In the genomic region with DNA sequence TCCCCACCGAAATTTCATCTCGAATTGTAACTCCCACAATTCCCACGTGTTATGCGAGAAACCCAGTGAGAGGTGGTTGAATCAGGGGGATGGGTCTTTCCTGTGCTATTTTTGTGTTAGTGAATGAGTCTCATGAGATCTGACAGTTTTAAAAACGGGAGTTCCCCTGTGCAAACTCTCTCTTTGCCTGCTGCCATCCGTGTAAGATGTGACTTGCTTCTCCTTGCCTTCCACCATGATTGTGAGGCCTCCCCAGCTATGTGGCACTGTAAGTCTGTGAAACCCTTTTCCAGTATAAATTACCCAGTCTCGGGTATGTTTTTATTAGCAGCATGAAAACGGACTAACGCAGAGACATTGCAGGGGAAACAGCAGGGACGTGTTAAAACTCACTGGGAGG, we compare ENCODE assay signal across 27 cellular contexts. TPM values are rescaled to one million over a fixed set of nuclear protein-coding genes. Genes with fewer than 3 reads are reported as not detected.
DNase-seq lines count a peak whose midpoint lies in the region; ATAC-seq, FAIRE-seq and TF ChIP-seq lines count a peak whose summit lies in the region.
"Had no signal": no experiment of that assay in that cellular context is flagged by ENCODE, and none has a peak within 500 bp of the region (broad histone marks: within the 10 kb centered on the region; RNA-seq: fewer than 3 reads in every experiment).

No MANE protein-coding gene starts in this region.

- whole genome bisulfite sequencing in HepG2 (ENCODE audit: low lambda C conversion rate): 51% methylated on average over 10 of the region's 10 CpGs
- 75% methylated on average over 10 of the region's 10 CpGs for WGBS in right lobe of liver (ENCODE audit: insufficient coverage, low coverage, low lambda C conversion rate, missing lambda C conversion rate)

- no peak for TF ChIP-seq EP300 in HepG2 (IDR thresholded peaks at IDR 0.05; ENCODE audit: low read depth in 2 of 2, low read length in 2 of 2)
- no peak for TF ChIP-seq EP300 in HepG2 (CRISPR knock-in tag; IDR thresholded peaks at IDR 0.05; ENCODE audit: borderline replicate concordance)

- H3K9me3 Mint-ChIP-seq in activated CD4-positive, alpha-beta T cell treated with anti-CD3 and anti-CD28 coated beads, Interleukin-2, amount 10 ng/mL, durations not matched to agents 7 days and 5 days: peaks cover 4% of the 10 kb centered on the region
- H3K9me3 Mint-ChIP-seq: CD4-positive, CD25-positive, alpha-beta regulatory T cell; CD8-positive, alpha-beta memory T cell had no signal

- H3K36me3 ChIP-seq in HepG2 (replicated peaks in 1 of 2; ENCODE audit: control insufficient read depth in 1 of 2, insufficient read depth in 2 of 2, low read length in 2 of 2) (no peaks in the 10 kb centered on the region), right lobe of liver (no peaks in the 10 kb centered on the region)
- H3K36me3 ChIP-seq: BE2C had no signal

- H3K4me3 Mint-ChIP-seq in activated CD4-positive, alpha-beta T cell treated with anti-CD3 and anti-CD28 coated beads, Interleukin-2, amount 10 ng/mL, durations not matched to agents 7 days and 5 days: no peak overlapping the region
- H3K4me3 Mint-ChIP-seq: CD14-positive monocyte; CD4-positive, alpha-beta memory T cell; CD4-positive, CD25-positive, alpha-beta regulatory T cell; CD8-positive, alpha-beta memory T cell had no signal

- TF ChIP-seq POLR2A in HepG2 (IDR thresholded peaks at IDR 0.05; ENCODE audit: insufficient read depth in 1 of 2, low read depth in 2 of 2, low read length in 2 of 2) (no peak), right lobe of liver (IDR thresholded peaks at IDR 0.05) (no peak)

- no peaks in the 10 kb centered on the region for H3K36me3 Mint-ChIP-seq in activated CD4-positive, alpha-beta T cell treated with anti-CD3 and anti-CD28 coated beads, Interleukin-2, amount 10 ng/mL, durations not matched to agents 7 days and 5 days (ENCODE audit: low read depth)
- H3K36me3 Mint-ChIP-seq: CD14-positive monocyte; CD4-positive, alpha-beta memory T cell; CD4-positive, CD25-positive, alpha-beta regulatory T cell; CD8-positive, alpha-beta memory T cell had no signal

- no peaks in the 10 kb centered on the region for H3K27me3 Mint-ChIP-seq in activated CD4-positive, alpha-beta T cell treated with anti-CD3 and anti-CD28 coated beads, Interleukin-2, amount 10 ng/mL, durations not matched to agents 7 days and 5 days
- H3K27me3 Mint-ChIP-seq: CD4-positive, alpha-beta memory T cell had no signal

- no peaks in the 10 kb centered on the region for H4K20me1 ChIP-seq in HepG2 (ENCODE audit: insufficient read depth, low read length)
- H4K20me1 ChIP-seq: BLaER1 treated with 17β-estradiol and CSF1 and Interleukin-3, amounts not matched to agents 10 nM and 100 nM had no signal

- CTCF ChIA-PET in HepG2 (lab: Yijun Ruan, JAX; ENCODE audit: low intra/inter-chr PET ratio, low total read pairs): no interaction called here
- CTCF ChIA-PET in activated CD4-positive, alpha-beta T cell treated with anti-CD3 and anti-CD28 coated beads, Interleukin-2, amount 10 ng/mL, durations not matched to agents 7 days and 5 days (lab: Charles Lee): no interaction called here

- H3K4me2 ChIP-seq in HepG2 (ENCODE audit: low read depth, low read length): no peak overlapping the region

- no peak for TF ChIP-seq RAD21 in HepG2 (CRISPR knock-in tag; IDR thresholded peaks at IDR 0.05)

- H3K27me3 ChIP-seq in HepG2 (ENCODE audit: control insufficient read depth in 1 of 2, insufficient read depth in 2 of 2, low read length in 2 of 2): peaks cover 0 to 12% of the 10 kb centered on the region in 2 experiments; a peak in 1 of 5 replicates
- no peaks in the 10 kb centered on the region for H3K27me3 ChIP-seq in right lobe of liver
- H3K27me3 ChIP-seq: BE2C; BLaER1 treated with 17β-estradiol and CSF1 and Interleukin-3, amounts not matched to agents 10 nM and 100 nM had no signal

- BruUV-seq in HepG2 (replicated peaks; lab: Mats Ljungman, UMichigan): no TSS peak

- in situ Hi-C loops in HepG2 (cut with HindIII; ENCODE audit: extremely low pct_ligation_motif_present, low pct_unique_long_range_greater_than_20kb): no loop called here

- DNase-seq in HepG2 (ENCODE audit: low spot score) (no peak), right lobe of liver (no peak)
- DNase-seq in activated CD4-positive, alpha-beta T cell treated with anti-CD3 and anti-CD28 coated beads, Interleukin-2, amount 10 ng/mL, durations not matched to agents 7 days and 5 days: no peak
- DNase-seq: 8988T; ACHN; BE2C; CD4-positive, alpha-beta memory T cell; CD4-positive, CD25-positive, alpha-beta regulatory T cell; CD8-positive, alpha-beta memory T cell; COR-L47; DMS 273 treated with DMSO at 0.1 percent for 48 hours; DMS153; DMS53; DMS79; DND-41; EL; GDM1 had no signal

- H3K27ac ChIP-seq in HepG2 (ENCODE audit: extremely low read length, insufficient read depth, low read length) (no peak overlapping the region), right lobe of liver (no peak overlapping the region), C4-2B (peak overlapping the region; percentile 77; the same call in 1 of the 2 replicates)

- H3K4me1 Mint-ChIP-seq in activated CD4-positive, alpha-beta T cell treated with anti-CD3 and anti-CD28 coated beads, Interleukin-2, amount 10 ng/mL, durations not matched to agents 7 days and 5 days: peaks cover 11% of the 10 kb centered on the region
- H3K4me1 Mint-ChIP-seq: CD4-positive, alpha-beta memory T cell; CD4-positive, CD25-positive, alpha-beta regulatory T cell had no signal

- no peak overlapping the region for H3K9ac ChIP-seq in HepG2 (ENCODE audit: insufficient read depth, low read depth, low read length)
- H3K9ac ChIP-seq: BLaER1 treated with 17β-estradiol and CSF1 and Interleukin-3, amounts not matched to agents 10 nM and 100 nM had no signal

- H2AFZ ChIP-seq in HepG2 (ENCODE audit: low read length): no peak overlapping the region

- H3K9me3 ChIP-seq in HepG2 (ENCODE audit: low read length): no peaks in the 10 kb centered on the region
- H3K9me3 ChIP-seq in right lobe of liver: no peaks in the 10 kb centered on the region
- H3K9me3 ChIP-seq: BE2C had no signal

- no peak for FAIRE-seq in HepG2 (lab: Jason Lieb, UNC)
- FAIRE-seq: A204.1, GM12878, GM12892, GM18507 had no signal

- H3K27ac Mint-ChIP-seq in activated CD4-positive, alpha-beta T cell treated with anti-CD3 and anti-CD28 coated beads, Interleukin-2, amount 10 ng/mL, durations not matched to agents 7 days and 5 days: no peak overlapping the region
- H3K27ac Mint-ChIP-seq: CD14-positive monocyte; CD4-positive, alpha-beta memory T cell; CD8-positive, alpha-beta memory T cell had no signal

- no peak for TF ChIP-seq CTCF in HepG2 (CRISPR knock-in tag; IDR thresholded peaks at IDR 0.05)
- TF ChIP-seq CTCF in right lobe of liver (IDR thresholded peaks at IDR 0.05): no peak
- TF ChIP-seq CTCF in C4-2B (conservative IDR thresholded peaks at IDR 0.05): no peak

- H3K79me2 ChIP-seq in HepG2 (ENCODE audit: insufficient read depth, low read length): no peaks in the 10 kb centered on the region

- intact Hi-C loops in HepG2 (cut with micrococcal nuclease; ENCODE audit: unreplicated experiment): no loop called here
- intact Hi-C loops in right lobe of liver (cut with DNase I): no loop called here

- POLR2A ChIA-PET in HepG2 (lab: Yijun Ruan, JAX): no interaction called here
- POLR2A ChIA-PET in activated CD4-positive, alpha-beta T cell treated with anti-CD3 and anti-CD28 coated beads, Interleukin-2, amount 10 ng/mL, durations not matched to agents 7 days and 5 days (lab: Charles Lee): no interaction called here

- H3K4me3 ChIP-seq in HepG2 (replicated peaks in 1 of 3; ENCODE audit: insufficient read depth in 1 of 3, low read depth in 2 of 3, low read length in 3 of 3): no peak overlapping the region
- H3K4me3 ChIP-seq in right lobe of liver: no peak overlapping the region
- H3K4me3 ChIP-seq: GM12878 had no signal

- no peaks in the 10 kb centered on the region for H3K4me1 ChIP-seq in HepG2 (ENCODE audit: insufficient read depth, low read length)
- no peaks in the 10 kb centered on the region for H3K4me1 ChIP-seq in right lobe of liver
- H3K4me1 ChIP-seq: BE2C had no signal

- ATAC-seq in HepG2 (no peak), right lobe of liver (no peak), HG03108 (IDR thresholded peaks at IDR 0.05; ENCODE audit: unreplicated experiment) (no peak)
- ATAC-seq: GM12878 had no signal

RNA-seq across cellular contexts. Expression of a gene that starts 5.3 kb away (rescaled TPM):
- total RNA-seq in HepG2 (2016; rRNA removed; fragmentation: Illumina TruSeq; extraction: Trizol): not detected in 2 replicates
- total RNA-seq in HepG2 (2016; cell fraction: cytosol; rRNA removed; fragmentation: Illumina TruSeq; extraction: Trizol; ENCODE audit: low read depth): not detected in 2 replicates
- total RNA-seq in HepG2 (2016; cell fraction: insoluble cytoplasmic fraction; rRNA removed; fragmentation: Illumina TruSeq; extraction: Trizol): not detected in 2 replicates
- total RNA-seq in HepG2 (2016; cell fraction: membrane; rRNA removed; fragmentation: Illumina TruSeq; extraction: Trizol): not detected in 2 replicates
- total RNA-seq in HepG2 (2016; cell fraction: nucleus; rRNA removed; fragmentation: Illumina TruSeq; extraction: Trizol): not detected in 2 replicates
- 0.13 and 0.51 TPM in 2 replicates for polyA plus RNA-seq in HepG2 (2011; rRNA removed)
- 0.12 and 0.19 TPM in 2 replicates for polyA plus RNA-seq in HepG2 (2011; cell fraction: cytosol; rRNA removed)
- polyA plus RNA-seq in HepG2 (2011; cell fraction: nucleus; rRNA removed): not detected in 2 replicates
- 0.09 and 0.59 TPM in 2 replicates for polyA plus RNA-seq in HepG2 (2012)
- polyA plus RNA-seq in HepG2 (2016; cell fraction: cytosol; fragmentation: Illumina TruSeq; extraction: Trizol; ENCODE audit: low read depth): not detected in 2 replicates
- polyA plus RNA-seq in HepG2 (2016; cell fraction: insoluble cytoplasmic fraction; fragmentation: Illumina TruSeq; extraction: Trizol; ENCODE audit: low read depth): not detected in 2 replicates
- polyA plus RNA-seq in HepG2 (2016; cell fraction: membrane; fragmentation: Illumina TruSeq; extraction: Trizol; ENCODE audit: low read depth): not detected in 2 replicates
- not detected in 2 replicates for polyA plus RNA-seq in HepG2 (2016; cell fraction: nucleus; fragmentation: Illumina TruSeq; extraction: Trizol; ENCODE audit: insufficient read depth, low read depth)
- polyA minus RNA-seq in HepG2 (2011; rRNA and poly(A)+ RNA removed; ENCODE audit: low replicate concordance): 0.51 TPM in 1 of 2 replicates, not detected in the other
- not detected in 2 replicates for polyA minus RNA-seq in HepG2 (2011; cell fraction: cytosol; rRNA and poly(A)+ RNA removed)
- polyA minus RNA-seq in HepG2 (2011; cell fraction: nucleus; rRNA and poly(A)+ RNA removed): not detected in 2 replicates
- 1 to 10 TPM in 1 of 6 experiments, not detected in 5; 1.2 TPM for total RNA-seq in right lobe of liver
- total RNA-seq in activated CD4-positive, alpha-beta T cell treated with anti-CD3 and anti-CD28 coated beads, Interleukin-2, amount 10 ng/mL, durations not matched to agents 7 days and 5 days: 1 to 10 TPM; 1.0 to 1.2 TPM
- total RNA-seq: CD4-positive, alpha-beta memory T cell; CD4-positive, CD25-positive, alpha-beta regulatory T cell; CD8-positive, alpha-beta memory T cell; Daoy; G401 had no signal
- polyA plus RNA-seq: CD14-positive monocyte; CD4-positive, CD25-positive, alpha-beta regulatory T cell; CD8-positive, alpha-beta memory T cell had no signal

RNA-seq across cellular contexts. Expression of a gene that starts 50.2 kb away (rescaled TPM):
- total RNA-seq in HepG2 (2016; rRNA removed; fragmentation: Illumina TruSeq; extraction: Trizol): 2.6 and 4.0 TPM in 2 replicates
- total RNA-seq in HepG2 (2016; cell fraction: cytosol; rRNA removed; fragmentation: Illumina TruSeq; extraction: Trizol; ENCODE audit: low read depth): 0.51 and 0.53 TPM in 2 replicates
- 3.0 and 3.6 TPM in 2 replicates for total RNA-seq in HepG2 (2016; cell fraction: insoluble cytoplasmic fraction; rRNA removed; fragmentation: Illumina TruSeq; extraction: Trizol)
- 2.0 and 2.5 TPM in 2 replicates for total RNA-seq in HepG2 (2016; cell fraction: membrane; rRNA removed; fragmentation: Illumina TruSeq; extraction: Trizol)
- 0.75 and 2.1 TPM in 2 replicates for total RNA-seq in HepG2 (2016; cell fraction: nucleus; rRNA removed; fragmentation: Illumina TruSeq; extraction: Trizol)
- 1.1 and 1.4 TPM in 2 replicates for polyA plus RNA-seq in HepG2 (2011; rRNA removed)
- polyA plus RNA-seq in HepG2 (2011; cell fraction: cytosol; rRNA removed): 0.86 and 1.0 TPM in 2 replicates
- 0.40 and 0.45 TPM in 2 replicates for polyA plus RNA-seq in HepG2 (2011; cell fraction: nucleus; rRNA removed)
- 1.1 and 2.4 TPM in 2 replicates for polyA plus RNA-seq in HepG2 (2012)
- polyA plus RNA-seq in HepG2 (2016; cell fraction: cytosol; fragmentation: Illumina TruSeq; extraction: Trizol; ENCODE audit: low read depth): 0.33 and 0.47 TPM in 2 replicates
- polyA plus RNA-seq in HepG2 (2016; cell fraction: insoluble cytoplasmic fraction; fragmentation: Illumina TruSeq; extraction: Trizol; ENCODE audit: low read depth): 3.1 and 3.6 TPM in 2 replicates
- polyA plus RNA-seq in HepG2 (2016; cell fraction: membrane; fragmentation: Illumina TruSeq; extraction: Trizol; ENCODE audit: low read depth): 1.2 and 1.4 TPM in 2 replicates
- polyA plus RNA-seq in HepG2 (2016; cell fraction: nucleus; fragmentation: Illumina TruSeq; extraction: Trizol; ENCODE audit: insufficient read depth, low read depth): 0.85 and 1.2 TPM in 2 replicates
- 0.21 and 0.90 TPM in 2 replicates for polyA minus RNA-seq in HepG2 (2011; rRNA and poly(A)+ RNA removed; ENCODE audit: low replicate concordance)
- 0.59 and 2.2 TPM in 2 replicates for polyA minus RNA-seq in HepG2 (2011; cell fraction: cytosol; rRNA and poly(A)+ RNA removed)
- 1.8 and 2.0 TPM in 2 replicates for polyA minus RNA-seq in HepG2 (2011; cell fraction: nucleus; rRNA and poly(A)+ RNA removed)
- under 1 TPM in 2 of 6 experiments, not detected in 4; 0.16 to 0.18 TPM for total RNA-seq in right lobe of liver
- total RNA-seq in activated CD4-positive, alpha-beta T cell treated with anti-CD3 and anti-CD28 coated beads, Interleukin-2, amount 10 ng/mL, durations not matched to agents 7 days and 5 days: 1 to 10 TPM; 8.1 to 9.2 TPM
- total RNA-seq: CD4-positive, alpha-beta memory T cell had no signal
- polyA plus RNA-seq: CD14-positive monocyte; CD4-positive, alpha-beta memory T cell; CD8-positive, alpha-beta memory T cell had no signal

RNA-seq across cellular contexts. Expression of a gene that starts 58.7 kb away (rescaled TPM):
- total RNA-seq in HepG2 (2016; rRNA removed; fragmentation: Illumina TruSeq; extraction: Trizol) (16.4 and 17.7 TPM in 2 replicates), right lobe of liver (1 to 10 TPM; 5.4 to 9.4 (median 6.9) TPM)
- 10.8 and 11.2 TPM in 2 replicates for total RNA-seq in HepG2 (2016; cell fraction: cytosol; rRNA removed; fragmentation: Illumina TruSeq; extraction: Trizol; ENCODE audit: low read depth)
- 15.4 and 17.2 TPM in 2 replicates for total RNA-seq in HepG2 (2016; cell fraction: insoluble cytoplasmic fraction; rRNA removed; fragmentation: Illumina TruSeq; extraction: Trizol)
- 14.8 and 16.0 TPM in 2 replicates for total RNA-seq in HepG2 (2016; cell fraction: membrane; rRNA removed; fragmentation: Illumina TruSeq; extraction: Trizol)
- total RNA-seq in HepG2 (2016; cell fraction: nucleus; rRNA removed; fragmentation: Illumina TruSeq; extraction: Trizol): 9.0 and 9.2 TPM in 2 replicates
- polyA plus RNA-seq in HepG2 (2011; rRNA removed): 11.7 TPM in 2 replicates
- 10.2 and 13.0 TPM in 2 replicates for polyA plus RNA-seq in HepG2 (2011; cell fraction: cytosol; rRNA removed)
- 4.3 and 6.1 TPM in 2 replicates for polyA plus RNA-seq in HepG2 (2011; cell fraction: nucleus; rRNA removed)
- 10.0 and 11.5 TPM in 2 replicates for polyA plus RNA-seq in HepG2 (2012)
- 8.4 and 12.5 TPM in 2 replicates for polyA plus RNA-seq in HepG2 (2016; cell fraction: cytosol; fragmentation: Illumina TruSeq; extraction: Trizol; ENCODE audit: low read depth)
- polyA plus RNA-seq in HepG2 (2016; cell fraction: insoluble cytoplasmic fraction; fragmentation: Illumina TruSeq; extraction: Trizol; ENCODE audit: low read depth): 19.6 and 21.6 TPM in 2 replicates
- 12.4 and 12.7 TPM in 2 replicates for polyA plus RNA-seq in HepG2 (2016; cell fraction: membrane; fragmentation: Illumina TruSeq; extraction: Trizol; ENCODE audit: low read depth)
- 17.0 and 18.6 TPM in 2 replicates for polyA plus RNA-seq in HepG2 (2016; cell fraction: nucleus; fragmentation: Illumina TruSeq; extraction: Trizol; ENCODE audit: insufficient read depth, low read depth)
- 7.3 and 14.4 TPM in 2 replicates for polyA minus RNA-seq in HepG2 (2011; rRNA and poly(A)+ RNA removed; ENCODE audit: low replicate concordance)
- 4.8 and 6.3 TPM in 2 replicates for polyA minus RNA-seq in HepG2 (2011; cell fraction: cytosol; rRNA and poly(A)+ RNA removed)
- polyA minus RNA-seq in HepG2 (2011; cell fraction: nucleus; rRNA and poly(A)+ RNA removed): 4.1 and 5.8 TPM in 2 replicates
- 10 to 100 TPM; 17.4 to 19.2 TPM for total RNA-seq in activated CD4-positive, alpha-beta T cell treated with anti-CD3 and anti-CD28 coated beads, Interleukin-2, amount 10 ng/mL, durations not matched to agents 7 days and 5 days
